In the genomic region with DNA sequence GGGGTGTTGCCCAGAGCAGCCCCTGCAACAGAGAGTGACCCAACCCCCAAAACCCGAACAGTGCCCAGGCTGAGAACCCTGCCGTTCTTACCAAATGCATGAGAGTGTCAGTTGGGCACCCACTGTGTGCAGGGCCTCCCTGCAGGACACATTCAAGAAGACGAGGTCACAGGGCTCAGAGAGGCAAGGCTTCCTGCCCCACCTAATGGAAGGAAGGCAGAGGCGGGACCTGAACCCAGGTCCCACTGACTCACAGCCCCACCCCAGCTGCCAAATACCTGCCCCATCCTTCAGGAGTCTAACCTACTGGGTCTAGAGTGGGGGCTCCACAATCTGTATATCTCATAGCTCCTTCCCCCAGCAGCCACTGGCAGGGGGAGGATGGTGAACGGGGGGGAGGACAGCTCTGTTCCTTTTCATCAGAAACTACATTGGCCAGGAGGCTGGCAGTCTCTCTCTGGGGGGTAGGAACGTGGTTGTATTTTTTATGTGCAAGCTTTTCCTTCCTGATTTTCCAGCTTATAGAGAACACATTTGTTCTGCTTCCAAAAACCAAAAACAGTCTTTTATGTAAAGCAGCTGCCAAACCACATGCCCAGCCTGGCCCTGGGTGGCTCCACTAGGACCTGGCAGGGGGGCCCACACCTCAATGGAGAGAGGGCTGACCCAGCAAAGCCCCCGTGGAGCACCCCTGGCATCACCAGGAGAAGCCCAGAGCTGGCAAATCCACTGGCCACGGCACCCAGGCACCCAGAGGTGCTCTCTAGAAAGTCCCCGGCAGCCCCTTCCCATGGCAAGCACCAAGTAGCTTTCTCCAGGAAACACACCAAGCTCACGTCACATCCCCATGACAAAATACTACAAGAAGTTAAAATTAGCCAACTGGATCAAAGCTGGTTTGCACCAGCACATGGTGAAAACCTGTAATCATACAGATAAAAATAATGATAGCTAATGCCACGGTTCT, we compare ENCODE assay signal across 1 cellular context.
TF ChIP-seq lines count a peak whose summit lies in the region.

No MANE protein-coding gene starts in this region.

TF ChIP-seq in SK-N-SH treated with all-trans-retinoic acid at 6 μM for 48 hours, 23 proteins besides CTCF, POLR2A, EP300 and RAD21 (continued from another document):
- TF ChIP-seq, protein P1, sequence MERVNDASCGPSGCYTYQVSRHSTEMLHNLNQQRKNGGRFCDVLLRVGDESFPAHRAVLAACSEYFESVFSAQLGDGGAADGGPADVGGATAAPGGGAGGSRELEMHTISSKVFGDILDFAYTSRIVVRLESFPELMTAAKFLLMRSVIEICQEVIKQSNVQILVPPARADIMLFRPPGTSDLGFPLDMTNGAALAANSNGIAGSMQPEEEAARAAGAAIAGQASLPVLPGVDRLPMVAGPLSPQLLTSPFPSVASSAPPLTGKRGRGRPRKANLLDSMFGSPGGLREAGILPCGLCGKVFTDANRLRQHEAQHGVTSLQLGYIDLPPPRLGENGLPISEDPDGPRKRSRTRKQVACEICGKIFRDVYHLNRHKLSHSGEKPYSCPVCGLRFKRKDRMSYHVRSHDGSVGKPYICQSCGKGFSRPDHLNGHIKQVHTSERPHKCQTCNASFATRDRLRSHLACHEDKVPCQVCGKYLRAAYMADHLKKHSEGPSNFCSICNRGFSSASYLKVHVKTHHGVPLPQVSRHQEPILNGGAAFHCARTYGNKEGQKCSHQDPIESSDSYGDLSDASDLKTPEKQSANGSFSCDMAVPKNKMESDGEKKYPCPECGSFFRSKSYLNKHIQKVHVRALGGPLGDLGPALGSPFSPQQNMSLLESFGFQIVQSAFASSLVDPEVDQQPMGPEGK (CRISPR knock-in tag; IDR thresholded peaks at IDR 0.05; ENCODE audit: borderline replicate concordance): peak; percentile 52; the same call in 1 of the 2 replicates
